In genomic region chr2:222796413-222797103, GRCh38 we compare ENCODE assay signal across 14 cellular contexts.
DNase-seq lines count a peak whose midpoint lies in the region; ATAC-seq, FAIRE-seq and TF ChIP-seq lines count a peak whose summit lies in the region.
"Had no signal": no experiment of that assay in that cellular context is flagged by ENCODE, and none has a peak within 500 bp of the region (broad histone marks: within the 10 kb centered on the region; RNA-seq: fewer than 3 reads in every experiment).

No MANE protein-coding gene starts in this region.

- H3K4me3 ChIP-seq in astrocyte of the spinal cord (ENCODE audit: low read depth, low read length) (no peak overlapping the region), HepG2 (replicated peaks in 1 of 3; ENCODE audit: insufficient read depth in 1 of 3, low read depth in 2 of 3, low read length in 3 of 3) (peak overlapping the region; percentile 22 to 51 (median 51); a peak in 5 of 6 replicates)
- H3K4me3 ChIP-seq: HAP-1 had no signal

- no peaks in the 10 kb centered on the region for H3K36me3 ChIP-seq in HepG2 (replicated peaks in 1 of 2; ENCODE audit: control insufficient read depth in 1 of 2, insufficient read depth in 2 of 2, low read length in 2 of 2)
- H3K36me3 ChIP-seq: HAP-1 had no signal

- H3K9ac ChIP-seq in HepG2 (ENCODE audit: insufficient read depth, low read depth, low read length) = peak overlapping the region; percentile 78

- CTCF ChIA-PET in HepG2 (lab: Yijun Ruan, JAX; ENCODE audit: low intra/inter-chr PET ratio, low total read pairs) = interaction anchor here (0.8 to 2.4 kb wide), 5 partner anchors 9 to 107 kb away, joined by 3 to 11 read pairs (median 7); no protein-coding TSS in a partner anchor

- in situ Hi-C loops in astrocyte of the spinal cord (cut with HindIII; ENCODE audit: low sequenced_read_pairs) (no loop called here), HepG2 (cut with HindIII; ENCODE audit: extremely low pct_ligation_motif_present, low pct_unique_long_range_greater_than_20kb) (loop anchor here (5.0 kb wide), 3 partner anchors 66 to 106 kb away; partner anchors contain the start of gene ACSL3)

- peaks cover 13% of the 10 kb centered on the region for H3K79me2 ChIP-seq in HepG2 (ENCODE audit: insufficient read depth, low read length)

- POLR2A ChIA-PET in HepG2 (lab: Yijun Ruan, JAX) = interaction anchor here (0.7 to 5.0 kb wide), 27 partner anchors 9 to 143 kb away, joined by 3 to 126 read pairs (median 6); partner anchors contain the start of gene ACSL3

- TF ChIP-seq POLR2A in HepG2 (IDR thresholded peaks at IDR 0.05; ENCODE audit: insufficient read depth in 1 of 2, low read depth in 2 of 2, low read length in 2 of 2) = peak in 1 of 2 experiments; percentile 65; a peak in 2 of 4 replicates

- TSS peak; percentile 94 for BruUV-seq in HepG2 (replicated peaks; lab: Mats Ljungman, UMichigan)

- WGBS in HepG2 (ENCODE audit: low lambda C conversion rate) = 0% methylated on average over 5 of the region's 5 CpGs

- intact Hi-C loops in Right ventricle myocardium superior (cut with DNase I) (loop anchor here (5.0 to 10.0 kb wide), 2 partner anchors 66 to 108 kb away; partner anchors contain the start of gene ACSL3), Right ventricle myocardium inferior (cut with DNase I) (loop anchor here (2.0 to 5.0 kb wide), 2 partner anchors 64 to 106 kb away; partner anchors contain the start of gene ACSL3), HepG2 (cut with micrococcal nuclease; ENCODE audit: unreplicated experiment) (loop anchor here (1.0 to 2.0 kb wide), 11 partner anchors 10 to 143 kb away; partner anchors contain the start of gene MOGAT1)

- H3K27ac ChIP-seq in HepG2 (ENCODE audit: extremely low read length, insufficient read depth, low read length) = peak overlapping the region; percentile 96

- FAIRE-seq in HepG2 (lab: Jason Lieb, UNC) = peak; percentile 99
- FAIRE-seq: HTR-8/SVneo had no signal

- no peak for DNase-seq in Right ventricle myocardium superior
- DNase-seq in Right ventricle myocardium inferior (ENCODE audit: missing footprints) = no peak
- peak; percentile 25 for DNase-seq in astrocyte of the spinal cord (ENCODE audit: low read depth, low spot score)
- DNase-seq in HepG2 (ENCODE audit: low spot score) = peak; percentile 100
- no peak for DNase-seq in type B pancreatic cell (ENCODE audit: extremely low spot score, unreplicated experiment)
- no peak for DNase-seq in NCI-H2171 (lab: John Stamatoyannopoulos, UW)
- no peak for DNase-seq in activated naive CD4-positive, alpha-beta T cell (lab: John Stamatoyannopoulos, UW)
- DNase-seq: activated CD4-positive, alpha-beta T cell treated with anti-CD3 and anti-CD28 coated beads, Interleukin-2, amount 50 U/mL, for 4 hours had no signal

- H3K27me3 ChIP-seq in HepG2 (ENCODE audit: control insufficient read depth in 1 of 2, insufficient read depth in 2 of 2, low read length in 2 of 2) = no peaks in the 10 kb centered on the region

- peaks cover 27% of the 10 kb centered on the region for H3K4me1 Mint-ChIP-seq in type B pancreatic cell (ENCODE audit: unreplicated experiment)
- H3K4me1 Mint-ChIP-seq: B cell; stimulated activated effector memory CD8-positive, alpha-beta T cell treated with anti-CD3 and anti-CD28 coated beads, Interleukin-12 subunit alpha, Interleukin-12 subunit beta, amount 100 ng/mL, for 72 hours had no signal

- no peak for TF ChIP-seq CTCF in astrocyte of the spinal cord (IDR thresholded peaks at IDR 0.05; ENCODE audit: low read depth, low read length)
- peak; percentile 61 for TF ChIP-seq CTCF in HepG2 (CRISPR knock-in tag; IDR thresholded peaks at IDR 0.05)
- no peak for TF ChIP-seq CTCF in type B pancreatic cell (conservative IDR thresholded peaks at IDR 0.05)

- peaks cover 3% of the 10 kb centered on the region for H3K27me3 Mint-ChIP-seq in type B pancreatic cell

- no peaks in the 10 kb centered on the region for H3K9me3 ChIP-seq in HepG2 (ENCODE audit: low read length)
- H3K9me3 ChIP-seq: HAP-1 had no signal

- H4K20me1 ChIP-seq in HepG2 (ENCODE audit: insufficient read depth, low read length) = no peaks in the 10 kb centered on the region

- TF ChIP-seq EP300 in HepG2 (IDR thresholded peaks at IDR 0.05; ENCODE audit: low read depth in 2 of 2, low read length in 2 of 2) (peak; percentile 89 to 99), HepG2 (CRISPR knock-in tag; IDR thresholded peaks at IDR 0.05; ENCODE audit: borderline replicate concordance) (peak; percentile 99)

- H3K36me3 Mint-ChIP-seq in type B pancreatic cell = no peaks in the 10 kb centered on the region
- H3K36me3 Mint-ChIP-seq: brain; stimulated activated effector memory CD8-positive, alpha-beta T cell treated with anti-CD3 and anti-CD28 coated beads, Interleukin-12 subunit alpha, Interleukin-12 subunit beta, amount 100 ng/mL, for 72 hours had no signal

- no peaks in the 10 kb centered on the region for H3K9me3 Mint-ChIP-seq in type B pancreatic cell
- H3K9me3 Mint-ChIP-seq: stimulated activated effector memory CD8-positive, alpha-beta T cell treated with anti-CD3 and anti-CD28 coated beads, Interleukin-12 subunit alpha, Interleukin-12 subunit beta, amount 100 ng/mL, for 72 hours had no signal

- peaks cover 85% of the 10 kb centered on the region for H3K4me1 ChIP-seq in HepG2 (ENCODE audit: insufficient read depth, low read length)

- H3K4me2 ChIP-seq in HepG2 (ENCODE audit: low read depth, low read length) = peak overlapping the region; percentile 80

- ATAC-seq in Right ventricle myocardium superior (ENCODE audit: poor library complexity) = peak; percentile 23
- no peak for ATAC-seq in Right ventricle myocardium inferior
- peak; percentile 96 for ATAC-seq in HepG2
- ATAC-seq in GM21529 (IDR thresholded peaks at IDR 0.05; ENCODE audit: unreplicated experiment) = no peak
- ATAC-seq: stimulated activated effector memory CD8-positive, alpha-beta T cell treated with anti-CD3 and anti-CD28 coated beads, Interleukin-12 subunit alpha, Interleukin-12 subunit beta, amount 100 ng/mL, for 72 hours had no signal

- peak; percentile 73; the same call in 1 of the 2 replicates for TF ChIP-seq RAD21 in HepG2 (CRISPR knock-in tag; IDR thresholded peaks at IDR 0.05)

- peak overlapping the region; percentile 16 for H3K27ac Mint-ChIP-seq in type B pancreatic cell
- H3K27ac Mint-ChIP-seq: B cell; stimulated activated effector memory CD8-positive, alpha-beta T cell treated with anti-CD3 and anti-CD28 coated beads, Interleukin-12 subunit alpha, Interleukin-12 subunit beta, amount 100 ng/mL, for 72 hours had no signal

- H3K4me3 Mint-ChIP-seq in type B pancreatic cell = no peak overlapping the region
- H3K4me3 Mint-ChIP-seq: B cell; brain; stimulated activated effector memory CD8-positive, alpha-beta T cell treated with anti-CD3 and anti-CD28 coated beads, Interleukin-12 subunit alpha, Interleukin-12 subunit beta, amount 100 ng/mL, for 72 hours had no signal

- H2AFZ ChIP-seq in HepG2 (ENCODE audit: low read length) = no peak overlapping the region

TF ChIP-seq in HepG2, 621 proteins besides CTCF, POLR2A, EP300 and RAD21 (continues in another document):
- TF ChIP-seq TBP (CRISPR knock-in tag; IDR thresholded peaks at IDR 0.05) (peak; percentile 68; the same call in 1 of the 2 replicates), PBX2 (CRISPR knock-in tag; IDR thresholded peaks at IDR 0.05) (peak; percentile 72), HMGXB4 (CRISPR knock-in tag; IDR thresholded peaks at IDR 0.05; ENCODE audit: borderline replicate concordance in 1 of 2, low read depth in 1 of 2) (peak; percentile 64 to 70; a peak in 2 of 4 replicates), GATAD1 (CRISPR knock-in tag; IDR thresholded peaks at IDR 0.05) (peak; percentile 69; the same call in 1 of the 2 replicates), ZNF282 (IDR thresholded peaks at IDR 0.05; ENCODE audit: partially characterized antibody) (no peak), ZNF713 (CRISPR knock-in tag; IDR thresholded peaks at IDR 0.05) (no peak), FOXA3 (CRISPR knock-in tag; IDR thresholded peaks at IDR 0.05) (peak; percentile 100), FOXK2 (IDR thresholded peaks at IDR 0.05) (peak; percentile 96), PHF8 (CRISPR knock-in tag; IDR thresholded peaks at IDR 0.05) (peak; percentile 29; the same call in 1 of the 2 replicates), CREM (IDR thresholded peaks at IDR 0.05) (peak; percentile 93), CREM (CRISPR knock-in tag; IDR thresholded peaks at IDR 0.05) (no peak)
- TF ChIP-seq, protein P1, sequence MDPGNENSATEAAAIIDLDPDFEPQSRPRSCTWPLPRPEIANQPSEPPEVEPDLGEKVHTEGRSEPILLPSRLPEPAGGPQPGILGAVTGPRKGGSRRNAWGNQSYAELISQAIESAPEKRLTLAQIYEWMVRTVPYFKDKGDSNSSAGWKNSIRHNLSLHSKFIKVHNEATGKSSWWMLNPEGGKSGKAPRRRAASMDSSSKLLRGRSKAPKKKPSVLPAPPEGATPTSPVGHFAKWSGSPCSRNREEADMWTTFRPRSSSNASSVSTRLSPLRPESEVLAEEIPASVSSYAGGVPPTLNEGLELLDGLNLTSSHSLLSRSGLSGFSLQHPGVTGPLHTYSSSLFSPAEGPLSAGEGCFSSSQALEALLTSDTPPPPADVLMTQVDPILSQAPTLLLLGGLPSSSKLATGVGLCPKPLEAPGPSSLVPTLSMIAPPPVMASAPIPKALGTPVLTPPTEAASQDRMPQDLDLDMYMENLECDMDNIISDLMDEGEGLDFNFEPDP (CRISPR knock-in tag; conservative IDR thresholded peaks at IDR 0.05) = no peak; the same call in 1 of the 2 replicates

Comparison
In these comparisons a context has a peak if more than half of its experiments do, and no peak if none do; other contexts are left out.
1. ATAC-seq: peak in Right ventricle myocardium superior (single experiment) and HepG2 (single experiment); none in Right ventricle myocardium inferior (single experiment) and GM21529 (single experiment).
2. DNase-seq: peak in astrocyte of the spinal cord (single experiment) and HepG2 (single experiment); none in Right ventricle myocardium superior (single experiment), Right ventricle myocardium inferior (single experiment), type B pancreatic cell (single experiment), NCI-H2171 (single experiment) and activated naive CD4-positive, alpha-beta T cell (0 of 4).